In the genomic region with DNA sequence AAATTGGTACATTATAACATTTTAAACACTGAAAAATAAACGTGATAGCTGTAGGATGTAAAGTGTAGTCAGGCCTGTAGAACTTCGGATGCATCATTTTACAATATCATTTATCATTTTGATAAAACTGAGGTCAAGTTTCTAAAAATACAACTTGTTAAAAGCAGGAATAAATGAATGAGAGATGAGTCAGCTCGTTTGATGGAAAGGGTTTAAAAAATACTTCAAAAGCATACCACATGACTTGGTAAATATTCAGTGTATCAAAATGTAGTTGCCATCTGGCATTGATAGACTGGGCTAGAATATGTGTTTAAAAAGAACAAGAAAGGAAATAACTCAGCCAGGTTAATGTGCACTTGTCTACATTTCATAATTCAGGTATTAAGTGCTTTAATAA, we compare ENCODE assay signal across 12 cellular contexts.
DNase-seq lines count a peak whose midpoint lies in the region; ATAC-seq and TF ChIP-seq lines count a peak whose summit lies in the region.
"Had no signal": no experiment of that assay in that cellular context is flagged by ENCODE, and none has a peak within 500 bp of the region (broad histone marks: within the 10 kb centered on the region; RNA-seq: fewer than 3 reads in every experiment).

No MANE protein-coding gene starts in this region.

- peak; percentile 18 for DNase-seq in DMS53 treated with DMSO at 0.1 percent for 48 hours (lab: John Stamatoyannopoulos, UW; ENCODE audit: unreplicated experiment)
- DNase-seq in NCI-H69 (lab: John Stamatoyannopoulos, UW) = peak; percentile 17
- DNase-seq in esophagus muscularis mucosa (ENCODE audit: extremely low spot score) = no peak
- DNase-seq in omental fat pad (ENCODE audit: low spot score) = no peak
- no peak for DNase-seq in lower lobe of right lung
- no peak for DNase-seq in AG20443 (ENCODE audit: low spot score)
- no peak for DNase-seq in activated effector memory CD4-positive, alpha-beta T cell treated with Interleukin-2 at 50 U/mL for 16 hours
- DNase-seq: activated CD4-positive, alpha-beta T cell treated with anti-CD3 and anti-CD28 coated beads, Interleukin-2, amount 10 ng/mL, durations not matched to agents 7 days and 5 days; anterior cingulate cortex; NCI-H1694; SHP77 treated with DMSO at 0.1 percent for 48 hours had no signal

- H3K27ac ChIP-seq in esophagus muscularis mucosa (replicated peaks in 1 of 4) (peak overlapping the region in 3 of 4 donors; percentile 38 to 45 (median 44)), lower lobe of right lung (no peak overlapping the region)

- TF ChIP-seq EP300 in esophagus muscularis mucosa (IDR thresholded peaks at IDR 0.05) = no peak

- intact Hi-C loops in esophagus muscularis mucosa (cut with DNase I) (no loop called here), lower lobe of right lung (cut with DNase I) (no loop called here)

- H3K4me3 ChIP-seq in esophagus muscularis mucosa (no peak overlapping the region), lower lobe of right lung (no peak overlapping the region)

- H3K36me3 ChIP-seq in esophagus muscularis mucosa = no peaks in the 10 kb centered on the region
- no peaks in the 10 kb centered on the region for H3K36me3 ChIP-seq in lower lobe of right lung

- TF ChIP-seq POLR2A in esophagus muscularis mucosa (IDR thresholded peaks at IDR 0.05; ENCODE audit: low read depth) = no peak

- TF ChIP-seq CTCF in esophagus muscularis mucosa (IDR thresholded peaks at IDR 0.05) (no peak), omental fat pad (IDR thresholded peaks at IDR 0.05) (no peak), lower lobe of right lung (IDR thresholded peaks at IDR 0.05) (no peak)

- H3K9me3 ChIP-seq in esophagus muscularis mucosa = no peaks in the 10 kb centered on the region
- H3K9me3 ChIP-seq in lower lobe of right lung = no peaks in the 10 kb centered on the region

- WGBS in esophagus muscularis mucosa = 15% methylated on average over 3 of the region's 3 CpGs

- ATAC-seq in omental fat pad (ENCODE audit: low FRiP score) = peak; percentile 88
- no peak for ATAC-seq in lower lobe of right lung
- ATAC-seq in HG03439 (IDR thresholded peaks at IDR 0.05; ENCODE audit: unreplicated experiment) = no peak

- H3K27me3 ChIP-seq in esophagus muscularis mucosa (no peaks in the 10 kb centered on the region), lower lobe of right lung (ENCODE audit: low read depth) (no peaks in the 10 kb centered on the region)

- peaks cover 4 to 30% (median 26%) of the 10 kb centered on the region in 4 donors for H3K4me1 ChIP-seq in esophagus muscularis mucosa
- H3K4me1 ChIP-seq in lower lobe of right lung = peaks cover 6% of the 10 kb centered on the region

Comparison
In these comparisons a context has a peak if more than half of its experiments do, and no peak if none do; other contexts are left out.
1. DNase-seq: peak in DMS53 treated with DMSO at 0.1 percent for 48 hours (single experiment) and NCI-H69 (single experiment); none in esophagus muscularis mucosa (single experiment), omental fat pad (single experiment), lower lobe of right lung (single experiment), AG20443 (single experiment) and activated effector memory CD4-positive, alpha-beta T cell treated with Interleukin-2 at 50 U/mL for 16 hours (single experiment).